ENCODE assay signal across 1 cellular context in the genomic region with DNA sequence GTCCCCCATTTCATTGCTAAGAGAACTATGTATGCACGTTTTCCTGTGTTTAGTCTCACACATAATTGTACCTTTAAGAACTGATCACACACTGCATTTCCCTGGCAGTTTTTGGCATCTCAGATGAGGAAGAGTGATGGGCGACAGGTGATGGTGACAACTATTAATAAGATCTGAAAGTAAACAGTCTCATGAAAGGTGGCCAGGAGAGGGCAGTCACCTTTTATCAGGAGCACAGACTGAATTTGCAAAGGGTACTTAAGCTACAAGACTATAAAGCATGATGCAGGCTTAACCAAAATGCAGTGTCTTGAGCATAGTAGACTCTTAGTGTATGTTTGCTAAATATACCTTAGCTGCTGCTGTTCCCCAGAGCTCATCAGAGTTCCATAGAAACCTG.
TF ChIP-seq lines count a peak whose summit lies in the region.

No MANE protein-coding gene starts in this region.

TF ChIP-seq in GM23338, 12 proteins besides CTCF, POLR2A, EP300 and RAD21 (continued from another document):
- TF ChIP-seq, protein P1, sequence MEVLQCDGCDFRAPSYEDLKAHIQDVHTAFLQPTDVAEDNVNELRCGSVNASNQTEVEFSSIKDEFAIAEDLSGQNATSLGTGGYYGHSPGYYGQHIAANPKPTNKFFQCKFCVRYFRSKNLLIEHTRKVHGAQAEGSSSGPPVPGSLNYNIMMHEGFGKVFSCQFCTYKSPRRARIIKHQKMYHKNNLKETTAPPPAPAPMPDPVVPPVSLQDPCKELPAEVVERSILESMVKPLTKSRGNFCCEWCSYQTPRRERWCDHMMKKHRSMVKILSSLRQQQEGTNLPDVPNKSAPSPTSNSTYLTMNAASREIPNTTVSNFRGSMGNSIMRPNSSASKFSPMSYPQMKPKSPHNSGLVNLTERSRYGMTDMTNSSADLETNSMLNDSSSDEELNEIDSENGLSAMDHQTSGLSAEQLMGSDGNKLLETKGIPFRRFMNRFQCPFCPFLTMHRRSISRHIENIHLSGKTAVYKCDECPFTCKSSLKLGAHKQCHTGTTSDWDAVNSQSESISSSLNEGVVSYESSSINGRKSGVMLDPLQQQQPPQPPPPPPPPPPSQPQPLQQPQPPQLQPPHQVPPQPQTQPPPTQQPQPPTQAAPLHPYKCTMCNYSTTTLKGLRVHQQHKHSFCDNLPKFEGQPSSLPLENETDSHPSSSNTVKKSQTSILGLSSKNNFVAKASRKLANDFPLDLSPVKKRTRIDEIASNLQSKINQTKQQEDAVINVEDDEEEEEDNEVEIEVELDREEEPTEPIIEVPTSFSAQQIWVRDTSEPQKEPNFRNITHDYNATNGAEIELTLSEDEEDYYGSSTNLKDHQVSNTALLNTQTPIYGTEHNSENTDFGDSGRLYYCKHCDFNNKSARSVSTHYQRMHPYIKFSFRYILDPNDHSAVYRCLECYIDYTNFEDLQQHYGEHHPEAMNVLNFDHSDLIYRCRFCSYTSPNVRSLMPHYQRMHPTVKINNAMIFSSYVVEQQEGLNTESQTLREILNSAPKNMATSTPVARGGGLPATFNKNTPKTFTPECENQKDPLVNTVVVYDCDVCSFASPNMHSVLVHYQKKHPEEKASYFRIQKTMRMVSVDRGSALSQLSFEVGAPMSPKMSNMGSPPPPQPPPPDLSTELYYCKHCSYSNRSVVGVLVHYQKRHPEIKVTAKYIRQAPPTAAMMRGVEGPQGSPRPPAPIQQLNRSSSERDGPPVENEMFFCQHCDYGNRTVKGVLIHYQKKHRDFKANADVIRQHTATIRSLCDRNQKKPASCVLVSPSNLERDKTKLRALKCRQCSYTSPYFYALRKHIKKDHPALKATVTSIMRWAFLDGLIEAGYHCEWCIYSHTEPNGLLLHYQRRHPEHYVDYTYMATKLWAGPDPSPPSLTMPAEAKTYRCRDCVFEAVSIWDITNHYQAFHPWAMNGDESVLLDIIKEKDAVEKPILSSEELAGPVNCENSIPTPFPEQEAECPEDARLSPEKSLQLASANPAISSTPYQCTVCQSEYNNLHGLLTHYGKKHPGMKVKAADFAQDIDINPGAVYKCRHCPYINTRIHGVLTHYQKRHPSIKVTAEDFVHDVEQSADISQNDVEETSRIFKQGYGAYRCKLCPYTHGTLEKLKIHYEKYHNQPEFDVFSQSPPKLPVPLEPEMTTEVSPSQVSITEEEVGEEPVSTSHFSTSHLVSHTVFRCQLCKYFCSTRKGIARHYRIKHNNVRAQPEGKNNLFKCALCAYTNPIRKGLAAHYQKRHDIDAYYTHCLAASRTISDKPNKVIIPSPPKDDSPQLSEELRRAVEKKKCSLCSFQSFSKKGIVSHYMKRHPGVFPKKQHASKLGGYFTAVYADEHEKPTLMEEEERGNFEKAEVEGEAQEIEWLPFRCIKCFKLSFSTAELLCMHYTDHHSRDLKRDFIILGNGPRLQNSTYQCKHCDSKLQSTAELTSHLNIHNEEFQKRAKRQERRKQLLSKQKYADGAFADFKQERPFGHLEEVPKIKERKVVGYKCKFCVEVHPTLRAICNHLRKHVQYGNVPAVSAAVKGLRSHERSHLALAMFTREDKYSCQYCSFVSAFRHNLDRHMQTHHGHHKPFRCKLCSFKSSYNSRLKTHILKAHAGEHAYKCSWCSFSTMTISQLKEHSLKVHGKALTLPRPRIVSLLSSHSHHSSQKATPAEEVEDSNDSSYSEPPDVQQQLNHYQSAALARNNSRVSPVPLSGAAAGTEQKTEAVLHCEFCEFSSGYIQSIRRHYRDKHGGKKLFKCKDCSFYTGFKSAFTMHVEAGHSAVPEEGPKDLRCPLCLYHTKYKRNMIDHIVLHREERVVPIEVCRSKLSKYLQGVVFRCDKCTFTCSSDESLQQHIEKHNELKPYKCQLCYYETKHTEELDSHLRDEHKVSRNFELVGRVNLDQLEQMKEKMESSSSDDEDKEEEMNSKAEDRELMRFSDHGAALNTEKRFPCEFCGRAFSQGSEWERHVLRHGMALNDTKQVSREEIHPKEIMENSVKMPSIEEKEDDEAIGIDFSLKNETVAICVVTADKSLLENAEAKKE (CRISPR knock-in tag; IDR thresholded peaks at IDR 0.05) = no peak
- TF ChIP-seq EZH2 (IDR thresholded peaks at IDR 0.05; ENCODE audit: low read depth, unreplicated experiment) = no peak
- no peak for TF ChIP-seq POLR2AphosphoS5 (IDR thresholded peaks at IDR 0.05; ENCODE audit: low read depth)
TF ChIP-seq in GM23338: peak in this region for 0.
